ENCODE assay signal across 8 cellular contexts in genomic region chr14:91303091-91303923, GRCh38. TPM values are rescaled to one million over a fixed set of nuclear protein-coding genes. Genes with fewer than 3 reads are reported as not detected.
DNase-seq lines count a peak whose midpoint lies in the region; ATAC-seq, FAIRE-seq and TF ChIP-seq lines count a peak whose summit lies in the region.

No MANE protein-coding gene starts in this region.

- DNase-seq in Caki2 (ENCODE audit: low read depth): peak; percentile 22
- peak; percentile 61 for DNase-seq in H54 (ENCODE audit: insufficient read length, low spot score)
- DNase-seq in RWPE2 (ENCODE audit: low spot score): no peak
- peak in 2 of 4 donors; percentile 22 to 31 for DNase-seq in body of pancreas
- DNase-seq in natural killer cell treated with Interleukin-12 subunit alpha and Interleukin-12 subunit beta and Interleukin-15 and Interleukin-18, amount 100 ng/mL, for 72 hours (ENCODE audit: low spot score): no peak
- no peak for DNase-seq in lower leg skin (ENCODE audit: low spot score in 2 of 2)
- DNase-seq in foreskin melanocyte: no peak
- DNase-seq in NCI-H1105 (lab: John Stamatoyannopoulos, UW): no peak

- TF ChIP-seq POLR2A in H54 (IDR thresholded peaks at IDR 0.05; ENCODE audit: low read depth, low read length) (no peak), body of pancreas (IDR thresholded peaks at IDR 0.05) (no peak), lower leg skin (IDR thresholded peaks at IDR 0.05) (no peak)

- intact Hi-C loops in body of pancreas (cut with DNase I) (no loop called here), lower leg skin (cut with DNase I; ENCODE audit: low total_unique reads) (no loop called here)

- peak overlapping the region; percentile 75 to 88 for H3K27ac Mint-ChIP-seq in natural killer cell treated with Interleukin-12 subunit alpha and Interleukin-12 subunit beta and Interleukin-15 and Interleukin-18, amount 100 ng/mL, for 72 hours

- no peaks in the 10 kb centered on the region for H3K9me3 Mint-ChIP-seq in natural killer cell treated with Interleukin-12 subunit alpha and Interleukin-12 subunit beta and Interleukin-15 and Interleukin-18, amount 100 ng/mL, for 72 hours

- no peak overlapping the region for H3K4me3 Mint-ChIP-seq in natural killer cell treated with Interleukin-12 subunit alpha and Interleukin-12 subunit beta and Interleukin-15 and Interleukin-18, amount 100 ng/mL, for 72 hours

- H3K27ac ChIP-seq in RWPE2 (ENCODE audit: poor library complexity, severe bottlenecking) (no peak overlapping the region), body of pancreas (no peak overlapping the region)

- FAIRE-seq in H54 (lab: Jason Lieb, UNC): no peak

- no peak for TF ChIP-seq CTCF in RWPE2 (IDR thresholded peaks at IDR 0.05; ENCODE audit: poor library complexity, severe bottlenecking)
- TF ChIP-seq CTCF in body of pancreas (IDR thresholded peaks at IDR 0.05): no peak
- TF ChIP-seq CTCF in lower leg skin (IDR thresholded peaks at IDR 0.05): no peak

- in situ Hi-C loops in Caki2 (cut with HindIII; ENCODE audit: low pct_unique_long_range_greater_than_20kb, low sequenced_read_pairs): no loop called here

- H3K27me3 ChIP-seq in RWPE2 (ENCODE audit: insufficient read depth, poor library complexity, severe bottlenecking) (no peaks in the 10 kb centered on the region), body of pancreas (no peaks in the 10 kb centered on the region)

- H3K4me1 ChIP-seq in RWPE2 (ENCODE audit: insufficient read depth, poor library complexity, severe bottlenecking) (no peaks in the 10 kb centered on the region), body of pancreas (no peaks in the 10 kb centered on the region)

- no peaks in the 10 kb centered on the region for H3K27me3 Mint-ChIP-seq in natural killer cell treated with Interleukin-12 subunit alpha and Interleukin-12 subunit beta and Interleukin-15 and Interleukin-18, amount 100 ng/mL, for 72 hours

- H3K4me3 ChIP-seq in RWPE2 (ENCODE audit: severe bottlenecking) (no peak overlapping the region), body of pancreas (no peak overlapping the region), lower leg skin (ENCODE audit: low read depth, poor library complexity, severe bottlenecking) (no peak overlapping the region)

- peak; percentile 82 for ATAC-seq in RWPE2 (ENCODE audit: low read depth)
- ATAC-seq in body of pancreas: peak; percentile 21
- peak; percentile 78 to 83 for ATAC-seq in natural killer cell treated with Interleukin-12 subunit alpha and Interleukin-12 subunit beta and Interleukin-15 and Interleukin-18, amount 100 ng/mL, for 72 hours

- H3K36me3 ChIP-seq in RWPE2 (ENCODE audit: low read depth) (peaks cover 75% of the 10 kb centered on the region), body of pancreas (replicated peaks in 1 of 2; ENCODE audit: insufficient read depth in 1 of 2, low read depth in 2 of 2) (peaks cover 0 to 16% of the 10 kb centered on the region in 2 donors)

- peaks cover 30 to 37% of the 10 kb centered on the region in 2 donors for H3K4me1 Mint-ChIP-seq in natural killer cell treated with Interleukin-12 subunit alpha and Interleukin-12 subunit beta and Interleukin-15 and Interleukin-18, amount 100 ng/mL, for 72 hours (ENCODE audit: low read depth in 2 of 2)

- no peaks in the 10 kb centered on the region for H3K9me3 ChIP-seq in RWPE2 (ENCODE audit: severe bottlenecking)
- no peaks in the 10 kb centered on the region for H3K9me3 ChIP-seq in body of pancreas

- WGBS in body of pancreas, 2 donors: 83 to 90% methylated on average over 21 to 23 of the region's 23 CpGs
- WGBS in lower leg skin, 2 donors: 69 to 83% methylated on average over 23 of the region's 23 CpGs

- peaks cover 31% of the 10 kb centered on the region for H3K36me3 Mint-ChIP-seq in natural killer cell treated with Interleukin-12 subunit alpha and Interleukin-12 subunit beta and Interleukin-15 and Interleukin-18, amount 100 ng/mL, for 72 hours

RNA-seq across cellular contexts. Expression of gene GPR68, which starts 58.8 kb away (rescaled TPM):
- total RNA-seq in Caki2 (2014; rRNA removed; shearing (Covaris generic); ENCODE audit: low replicate concordance): not detected in 2 replicates
- total RNA-seq in body of pancreas (under 1 TPM in 1 of 2 donors, not detected in 1; 0.26 TPM), lower leg skin (1 to 10 TPM; 1.3 to 4.1 (median 3.2) TPM)
- 10 to 100 TPM; 17.4 to 30.2 TPM for total RNA-seq in natural killer cell treated with Interleukin-12 subunit alpha and Interleukin-12 subunit beta and Interleukin-15 and Interleukin-18, amount 100 ng/mL, for 72 hours

Comparison
In these comparisons a context has a peak if more than half of its experiments do, and no peak if none do; other contexts are left out.
1. DNase-seq: peak in Caki2 (single experiment) and H54 (single experiment); none in RWPE2 (single experiment), natural killer cell treated with Interleukin-12 subunit alpha and Interleukin-12 subunit beta and Interleukin-15 and Interleukin-18, amount 100 ng/mL, for 72 hours (single experiment), lower leg skin (0 of 2), foreskin melanocyte (single experiment) and NCI-H1105 (single experiment).
2. ATAC-seq: peak in every context shown above with its lines; median percentile 82 in RWPE2; 80 in natural killer cell treated with Interleukin-12 subunit alpha and Interleukin-12 subunit beta and Interleukin-15 and Interleukin-18, amount 100 ng/mL, for 72 hours; 21 in body of pancreas.